Comparison of ENCODE assay signal across 10 cellular contexts in genomic region chr1:45974541-45975269, GRCh38.
DNase-seq lines count a peak whose midpoint lies in the region; ATAC-seq and TF ChIP-seq lines count a peak whose summit lies in the region.
"Had no signal": no experiment of that assay in that cellular context is flagged by ENCODE, and none has a peak within 500 bp of the region (broad histone marks: within the 10 kb centered on the region; RNA-seq: fewer than 3 reads in every experiment).

No MANE protein-coding gene starts in this region.

- DNase-seq in NCI-H1436 (lab: John Stamatoyannopoulos, UW) (peak; percentile 4), NCI-H1436 treated with DMSO at 0.1 percent for 48 hours (lab: John Stamatoyannopoulos, UW) (no peak), NCI-H146 (lab: John Stamatoyannopoulos, UW) (peak; percentile 20), right lobe of liver (no peak), GM10266 (ENCODE audit: extremely low spot score) (no peak), NOMO-1 treated with dmso at 0.1 percent for 144 hours (lab: John Stamatoyannopoulos, UW; ENCODE audit: unreplicated experiment) (no peak)
- DNase-seq: MG63 had no signal

- peaks cover 7% of the 10 kb centered on the region for H3K36me3 Mint-ChIP-seq in activated T-helper 17 cell treated with anti-CD3 and anti-CD28 coated beads, Interleukin-2, amount 50 U/mL, for 72 hours (ENCODE audit: low read depth)

- intact Hi-C loops in right lobe of liver (cut with DNase I) = no loop called here

- H3K36me3 ChIP-seq in right lobe of liver = no peaks in the 10 kb centered on the region
- H3K36me3 ChIP-seq: ascending aorta, MG63 had no signal

- no peaks in the 10 kb centered on the region for H3K9me3 ChIP-seq in right lobe of liver
- H3K9me3 ChIP-seq: ascending aorta, MG63 had no signal

- no peak overlapping the region for H3K27ac Mint-ChIP-seq in activated T-helper 17 cell treated with anti-CD3 and anti-CD28 coated beads, Interleukin-2, amount 50 U/mL, for 72 hours

- H3K27me3 Mint-ChIP-seq in activated T-helper 17 cell treated with anti-CD3 and anti-CD28 coated beads, Interleukin-2, amount 50 U/mL, for 72 hours = no peaks in the 10 kb centered on the region

- H3K9me3 Mint-ChIP-seq in activated T-helper 17 cell treated with anti-CD3 and anti-CD28 coated beads, Interleukin-2, amount 50 U/mL, for 72 hours = no peaks in the 10 kb centered on the region

- peak overlapping the region in 1 of 3 donors; percentile 42 for H3K27ac ChIP-seq in right lobe of liver
- H3K27ac ChIP-seq: ascending aorta had no signal

- H3K4me3 Mint-ChIP-seq in activated T-helper 17 cell treated with anti-CD3 and anti-CD28 coated beads, Interleukin-2, amount 50 U/mL, for 72 hours = no peak overlapping the region

- no peak overlapping the region for H3K4me3 ChIP-seq in right lobe of liver
- H3K4me3 ChIP-seq: ascending aorta, MG63 had no signal

- H3K4me1 Mint-ChIP-seq in activated T-helper 17 cell treated with anti-CD3 and anti-CD28 coated beads, Interleukin-2, amount 50 U/mL, for 72 hours = no peaks in the 10 kb centered on the region

- H3K27me3 ChIP-seq in right lobe of liver = no peaks in the 10 kb centered on the region
- H3K27me3 ChIP-seq: ascending aorta, MG63 had no signal

- ATAC-seq in activated T-helper 17 cell treated with anti-CD3 and anti-CD28 coated beads, Interleukin-2, amount 50 U/mL, for 72 hours (replicated peaks) = peak; percentile 91
- peak; percentile 25 to 49 (median 37) for ATAC-seq in right lobe of liver
- ATAC-seq in GM18873 (IDR thresholded peaks at IDR 0.05; ENCODE audit: low FRiP score, unreplicated experiment) = no peak

- no peak for TF ChIP-seq POLR2A in right lobe of liver (IDR thresholded peaks at IDR 0.05)

- WGBS in right lobe of liver (ENCODE audit: insufficient coverage, low coverage, low lambda C conversion rate, missing lambda C conversion rate) = 100% methylated on average over 1 of the region's 1 CpG

- TF ChIP-seq CTCF in right lobe of liver (IDR thresholded peaks at IDR 0.05) (no peak), GM10266 (IDR thresholded peaks at IDR 0.05; ENCODE audit: control insufficient read depth, insufficient read depth, low read depth, missing control alignments) (no peak)

- H3K4me1 ChIP-seq in right lobe of liver = peaks cover 0 to 24% (median 6%) of the 10 kb centered on the region in 4 donors
- H3K4me1 ChIP-seq: ascending aorta had no signal

Comparison
In these comparisons a context has a peak if more than half of its experiments do, and no peak if none do; other contexts are left out.
1. DNase-seq: peak in NCI-H1436 (single experiment) and NCI-H146 (single experiment); none in NCI-H1436 treated with DMSO at 0.1 percent for 48 hours (single experiment), right lobe of liver (0 of 3), GM10266 (single experiment) and NOMO-1 treated with dmso at 0.1 percent for 144 hours (single experiment).